Comparison of ENCODE assay signal across 1 cellular context in the genomic region with DNA sequence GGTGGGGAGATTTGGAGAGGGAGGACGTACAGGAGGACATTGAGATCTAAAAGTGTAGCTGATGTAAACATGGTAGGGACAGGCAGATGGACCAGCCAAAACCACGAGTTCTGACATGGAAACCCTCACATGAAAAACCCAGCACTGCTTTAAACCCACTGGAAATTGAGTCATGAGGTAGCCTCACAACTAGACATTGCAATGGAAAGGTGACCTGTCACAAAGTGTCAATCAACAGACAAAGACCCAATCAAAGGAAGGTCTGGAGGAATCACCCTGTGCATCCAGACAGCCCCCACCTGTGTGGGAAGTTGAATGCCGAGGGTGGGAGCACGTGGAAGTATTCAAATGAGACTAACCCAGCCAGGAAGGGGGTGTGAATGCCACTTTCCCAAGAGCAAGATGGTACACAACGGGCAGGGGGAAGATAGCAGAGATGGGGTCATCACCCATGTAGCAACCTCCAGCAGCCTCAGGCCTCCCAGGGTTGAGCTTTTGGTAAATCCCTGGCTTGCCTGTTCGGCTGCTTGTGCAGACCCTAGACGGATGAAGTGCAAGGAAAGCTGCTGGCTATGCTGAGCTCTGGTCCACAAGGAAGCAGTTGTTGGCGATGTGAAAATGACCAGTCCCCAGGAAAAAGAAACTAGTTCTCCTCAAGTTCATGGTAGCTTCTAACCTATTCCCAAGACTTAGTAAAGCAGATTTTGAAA.
A peak's percentile ranks its signal among the peaks of the same experiment; 100 is the strongest.
TF ChIP-seq lines count a peak whose summit lies in the region.

No MANE protein-coding gene starts in this region.

TF ChIP-seq in GM12878, 131 proteins besides CTCF, POLR2A, EP300 and RAD21:
- peak; percentile 62; the same call in 1 of the 2 replicates for TF ChIP-seq POLR2AphosphoS2 (IDR thresholded peaks at IDR 0.05; ENCODE audit: low read depth, low read length)
- 0 out of 2 replicates have a peak, but pooled peaks have one; percentile 19 for TF ChIP-seq DPF2 (IDR thresholded peaks at IDR 0.05)
- TF ChIP-seq, protein P1, sequence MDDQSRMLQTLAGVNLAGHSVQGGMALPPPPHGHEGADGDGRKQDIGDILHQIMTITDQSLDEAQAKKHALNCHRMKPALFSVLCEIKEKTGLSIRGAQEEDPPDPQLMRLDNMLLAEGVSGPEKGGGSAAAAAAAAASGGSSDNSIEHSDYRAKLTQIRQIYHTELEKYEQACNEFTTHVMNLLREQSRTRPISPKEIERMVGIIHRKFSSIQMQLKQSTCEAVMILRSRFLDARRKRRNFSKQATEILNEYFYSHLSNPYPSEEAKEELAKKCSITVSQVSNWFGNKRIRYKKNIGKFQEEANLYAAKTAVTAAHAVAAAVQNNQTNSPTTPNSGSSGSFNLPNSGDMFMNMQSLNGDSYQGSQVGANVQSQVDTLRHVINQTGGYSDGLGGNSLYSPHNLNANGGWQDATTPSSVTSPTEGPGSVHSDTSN (IDR thresholded peaks at IDR 0.05; ENCODE audit: insufficient replicate concordance, low read depth, low read length), result peak; percentile 30
- TF ChIP-seq, protein P2, sequence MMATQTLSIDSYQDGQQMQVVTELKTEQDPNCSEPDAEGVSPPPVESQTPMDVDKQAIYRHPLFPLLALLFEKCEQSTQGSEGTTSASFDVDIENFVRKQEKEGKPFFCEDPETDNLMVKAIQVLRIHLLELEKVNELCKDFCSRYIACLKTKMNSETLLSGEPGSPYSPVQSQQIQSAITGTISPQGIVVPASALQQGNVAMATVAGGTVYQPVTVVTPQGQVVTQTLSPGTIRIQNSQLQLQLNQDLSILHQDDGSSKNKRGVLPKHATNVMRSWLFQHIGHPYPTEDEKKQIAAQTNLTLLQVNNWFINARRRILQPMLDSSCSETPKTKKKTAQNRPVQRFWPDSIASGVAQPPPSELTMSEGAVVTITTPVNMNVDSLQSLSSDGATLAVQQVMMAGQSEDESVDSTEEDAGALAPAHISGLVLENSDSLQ (IDR thresholded peaks at IDR 0.05), result peak; percentile 75
- TF ChIP-seq RAD51 (IDR thresholded peaks at IDR 0.05), result no peak
